Comparison of ENCODE assay signal across 1 cellular context in the genomic region with DNA sequence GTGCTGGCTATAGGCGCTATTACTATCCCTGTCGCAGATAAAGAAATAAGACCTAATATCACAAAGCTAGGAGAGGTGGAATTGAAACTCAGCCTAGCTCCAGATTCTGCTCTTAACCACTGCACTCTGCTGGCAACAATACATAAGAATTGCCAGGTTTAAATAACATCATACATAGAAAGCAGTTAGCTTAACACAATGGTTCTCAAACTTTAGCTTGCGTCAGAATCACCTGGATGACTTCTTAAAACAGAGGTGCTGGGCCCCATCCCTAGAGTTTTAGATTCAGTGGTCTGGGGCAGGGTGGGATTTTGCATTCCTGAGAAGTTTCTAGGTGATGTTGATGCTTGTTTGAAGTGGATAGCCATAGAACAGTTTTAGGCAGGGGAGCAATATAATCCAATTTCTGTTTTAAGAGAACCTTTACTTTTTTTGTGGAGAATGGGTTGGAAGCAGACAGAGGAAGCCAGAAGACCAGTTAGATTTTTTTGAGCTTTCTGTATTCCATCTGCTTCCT.
TF ChIP-seq lines count a peak whose summit lies in the region.

No MANE protein-coding gene starts in this region.

TF ChIP-seq in GM12878, 131 proteins besides CTCF, POLR2A, EP300 and RAD21:
- TF ChIP-seq PAX8 (IDR thresholded peaks at IDR 0.05): no peak
- TF ChIP-seq, protein P1, sequence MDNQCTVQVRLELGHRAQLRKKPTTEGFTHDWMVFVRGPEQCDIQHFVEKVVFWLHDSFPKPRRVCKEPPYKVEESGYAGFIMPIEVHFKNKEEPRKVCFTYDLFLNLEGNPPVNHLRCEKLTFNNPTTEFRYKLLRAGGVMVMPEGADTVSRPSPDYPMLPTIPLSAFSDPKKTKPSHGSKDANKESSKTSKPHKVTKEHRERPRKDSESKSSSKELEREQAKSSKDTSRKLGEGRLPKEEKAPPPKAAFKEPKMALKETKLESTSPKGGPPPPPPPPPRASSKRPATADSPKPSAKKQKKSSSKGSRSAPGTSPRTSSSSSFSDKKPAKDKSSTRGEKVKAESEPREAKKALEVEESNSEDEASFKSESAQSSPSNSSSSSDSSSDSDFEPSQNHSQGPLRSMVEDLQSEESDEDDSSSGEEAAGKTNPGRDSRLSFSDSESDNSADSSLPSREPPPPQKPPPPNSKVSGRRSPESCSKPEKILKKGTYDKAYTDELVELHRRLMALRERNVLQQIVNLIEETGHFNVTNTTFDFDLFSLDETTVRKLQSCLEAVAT (IDR thresholded peaks at IDR 0.05): 0 out of 2 replicates have a peak, but pooled peaks have one; percentile 7
